8 cellular contexts compared by ENCODE assay signal in genomic region chr4:42280327-42281095, GRCh38.
A peak's percentile ranks its signal among the peaks of the same experiment; 100 is the strongest.
DNase-seq lines count a peak whose midpoint lies in the region; FAIRE-seq and TF ChIP-seq lines count a peak whose summit lies in the region.

No MANE protein-coding gene starts in this region.

- no peak overlapping the region for H3K4me3 ChIP-seq in keratinocyte (ENCODE audit: control insufficient read depth in 2 of 3, extremely low read depth in 1 of 3, insufficient read depth in 2 of 3, low read depth in 1 of 3, low read length in 3 of 3)

- H3K4me2 ChIP-seq in keratinocyte (ENCODE audit: control insufficient read depth, extremely low read depth, insufficient read depth, low read depth, low read length) = no peak overlapping the region

- dilution Hi-C loops in keratinocyte (cut with MboI; ENCODE audit: extremely low pct_ligation_motif_present, low sequenced_read_pairs) = no loop called here

- H4K20me1 ChIP-seq in keratinocyte (ENCODE audit: control insufficient read depth, extremely low read depth, insufficient read depth, low read length) = no peaks in the 10 kb centered on the region

- DNase-seq in NCI-H146 (lab: John Stamatoyannopoulos, UW) (peak; percentile 17), NCI-H146 treated with DMSO at 0.1 percent for 48 hours (lab: John Stamatoyannopoulos, UW; ENCODE audit: unreplicated experiment) (no peak), H4 (ENCODE audit: low spot score) (peak; percentile 36), SK-N-DZ (ENCODE audit: low spot score) (peak; percentile 27), keratinocyte (ENCODE audit: low read depth, low spot score) (no peak), frontal cortex (ENCODE audit: low spot score in 2 of 2) (no peak), DMS153 (lab: John Stamatoyannopoulos, UW) (no peak), Ammon's horn (ENCODE audit: low spot score) (no peak)

- peak; percentile 39 to 48 (median 47) for TF ChIP-seq CTCF in keratinocyte (optimal IDR thresholded peaks at IDR 0.05 in 1 of 3, IDR thresholded peaks at IDR 0.05 in 1 of 3, conservative IDR thresholded peaks at IDR 0.05 in 1 of 3; ENCODE audit: extremely low read depth in 1 of 3, insufficient read depth in 2 of 3, low read length in 3 of 3)

- FAIRE-seq in keratinocyte (lab: Jason Lieb, UNC) = no peak
- no peak for FAIRE-seq in frontal cortex (lab: Jason Lieb, UNC)

- H3K36me3 ChIP-seq in keratinocyte (ENCODE audit: control insufficient read depth in 2 of 2, extremely low read depth in 1 of 2, insufficient read depth in 2 of 2, low read length in 2 of 2) = no peaks in the 10 kb centered on the region

- no peaks in the 10 kb centered on the region for H3K9me1 ChIP-seq in keratinocyte (ENCODE audit: control insufficient read depth, extremely low read depth, insufficient read depth, low read length)

- no peaks in the 10 kb centered on the region for H3K79me2 ChIP-seq in keratinocyte (ENCODE audit: control insufficient read depth, insufficient read depth, low read length)

- no peak overlapping the region for H2AFZ ChIP-seq in keratinocyte (ENCODE audit: control insufficient read depth, low read length)

- H3K27ac ChIP-seq in keratinocyte (ENCODE audit: control insufficient read depth, insufficient read depth, low read length) = no peak overlapping the region

- H3K4me1 ChIP-seq in keratinocyte (ENCODE audit: control insufficient read depth, extremely low read depth, insufficient read depth, low read length) = no peaks in the 10 kb centered on the region

- H3K9ac ChIP-seq in keratinocyte (ENCODE audit: control insufficient read depth, extremely low read depth, insufficient read depth, low read length) = no peak overlapping the region

- no peaks in the 10 kb centered on the region for H3K27me3 ChIP-seq in keratinocyte (ENCODE audit: control insufficient read depth, extremely low read depth, insufficient read depth, low read length)

- H3K9me3 ChIP-seq in keratinocyte (ENCODE audit: control insufficient read depth, low read depth, low read length) = no peaks in the 10 kb centered on the region

Comparison
In these comparisons a context has a peak if more than half of its experiments do, and no peak if none do; other contexts are left out.
1. DNase-seq: peak in NCI-H146 (single experiment), H4 (single experiment) and SK-N-DZ (single experiment); none in NCI-H146 treated with DMSO at 0.1 percent for 48 hours (single experiment), keratinocyte (single experiment), frontal cortex (0 of 2), DMS153 (single experiment) and Ammon's horn (single experiment).